In the genomic region with DNA sequence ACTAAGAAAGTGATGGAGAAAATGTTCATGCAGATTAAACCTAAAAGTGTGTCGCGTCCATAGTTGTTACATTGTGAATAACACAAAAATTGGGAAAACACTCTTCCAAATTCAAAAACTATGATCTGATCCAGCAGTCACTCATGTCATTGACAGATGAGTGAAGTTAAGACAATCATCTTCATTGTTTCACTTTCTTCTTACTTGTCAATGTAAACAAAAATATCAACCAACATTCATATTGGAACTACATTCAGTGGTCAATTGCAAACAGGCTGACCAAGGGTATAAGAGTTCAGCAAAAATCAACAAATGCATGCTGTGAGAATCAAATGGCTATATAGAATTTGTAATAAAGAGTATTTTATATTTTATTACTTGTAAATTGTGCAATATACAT, we compare ENCODE assay signal across 23 cellular contexts. TPM values are rescaled to one million over a fixed set of nuclear protein-coding genes. Genes with fewer than 3 reads are reported as not detected.
A peak's percentile ranks its signal among the peaks of the same experiment; 100 is the strongest.
DNase-seq lines count a peak whose midpoint lies in the region; ATAC-seq, FAIRE-seq and TF ChIP-seq lines count a peak whose summit lies in the region.
"Had no signal": no experiment of that assay in that cellular context is flagged by ENCODE, and none has a peak within 500 bp of the region (broad histone marks: within the 10 kb centered on the region; RNA-seq: fewer than 3 reads in every experiment).

No MANE protein-coding gene starts in this region.

- TF ChIP-seq CTCF in Calu3 (IDR thresholded peaks at IDR 0.05; ENCODE audit: unreplicated experiment), result no peak
- no peak for TF ChIP-seq CTCF in mammary epithelial cell (conservative IDR thresholded peaks at IDR 0.05 in 1 of 2, IDR thresholded peaks at IDR 0.05 in 1 of 2; ENCODE audit: extremely low read depth in 1 of 2, insufficient read depth in 1 of 2, low read depth in 1 of 2, low read length in 2 of 2)

- no peak overlapping the region for H3K4me3 Mint-ChIP-seq in Calu3 (ENCODE audit: low read depth, unreplicated experiment)
- H3K4me3 Mint-ChIP-seq in activated naive CD4-positive, alpha-beta T cell treated with anti-CD3 and anti-CD28 coated beads for 36 hours, result no peak overlapping the region
- H3K4me3 Mint-ChIP-seq: CD14-positive monocyte; CD4-positive, alpha-beta T cell; CD8-positive, alpha-beta memory T cell; HFFc6 had no signal

- H3K9ac ChIP-seq in mammary epithelial cell (ENCODE audit: insufficient read depth, low read length), result no peak overlapping the region
- H3K9ac ChIP-seq: BLaER1 treated with 17β-estradiol and CSF1 and Interleukin-3, amounts not matched to agents 10 nM and 100 nM had no signal

- CTCF ChIA-PET in Calu3 (lab: Charles Lee) (no interaction called here), mammary epithelial cell (lab: Charles Lee; ENCODE audit: low non-redundant PET) (no interaction called here)
- CTCF ChIA-PET in activated naive CD4-positive, alpha-beta T cell treated with anti-CD3 and anti-CD28 coated beads for 36 hours (lab: Charles Lee), result no interaction called here

- no peaks in the 10 kb centered on the region for H3K36me3 ChIP-seq in mammary epithelial cell (ENCODE audit: insufficient read depth, low read length)
- H3K36me3 ChIP-seq: BE2C; BLaER1 treated with 17β-estradiol and CSF1 and Interleukin-3, amounts not matched to agents 10 nM and 100 nM; HAP-1 had no signal

- dilution Hi-C loops in mammary epithelial cell (cut with HindIII; ENCODE audit: low sequenced_read_pairs), result no loop called here

- intact Hi-C loops in Calu3 (cut with micrococcal nuclease; ENCODE audit: unreplicated experiment) (no loop called here), mammary epithelial cell (cut with micrococcal nuclease) (no loop called here)
- intact Hi-C loops in activated naive CD4-positive, alpha-beta T cell treated with anti-CD3 and anti-CD28 coated beads for 36 hours (cut with micrococcal nuclease), result no loop called here

- peak; percentile 51 for ATAC-seq in GM18517 (IDR thresholded peaks at IDR 0.05; ENCODE audit: unreplicated experiment)
- peak; percentile 54 for ATAC-seq in HG02610 (IDR thresholded peaks at IDR 0.05; ENCODE audit: unreplicated experiment)
- ATAC-seq in HG03571 (IDR thresholded peaks at IDR 0.05; ENCODE audit: unreplicated experiment), result no peak
- ATAC-seq: A549 had no signal

- peaks cover 3% of the 10 kb centered on the region for H3K27me3 ChIP-seq in mammary epithelial cell (ENCODE audit: insufficient read depth, low read length)
- H3K27me3 ChIP-seq: BLaER1 treated with 17β-estradiol and CSF1 and Interleukin-3, amounts not matched to agents 10 nM and 100 nM had no signal

- no peak overlapping the region for H3K27ac Mint-ChIP-seq in Calu3 (ENCODE audit: unreplicated experiment)
- no peak overlapping the region for H3K27ac Mint-ChIP-seq in activated naive CD4-positive, alpha-beta T cell treated with anti-CD3 and anti-CD28 coated beads for 36 hours
- H3K27ac Mint-ChIP-seq: CD14-positive monocyte; CD4-positive, alpha-beta T cell; CD8-positive, alpha-beta memory T cell; HFFc6 had no signal

- no peaks in the 10 kb centered on the region for H3K4me1 ChIP-seq in mammary epithelial cell (ENCODE audit: insufficient read depth, low read length)
- H3K4me1 ChIP-seq: A549; BE2C; BLaER1 treated with 17β-estradiol and CSF1 and Interleukin-3, amounts not matched to agents 10 nM and 100 nM; HAP-1 had no signal

- no peaks in the 10 kb centered on the region for H3K9me3 ChIP-seq in mammary epithelial cell (replicated peaks; ENCODE audit: insufficient read depth, low read length)
- H3K9me3 ChIP-seq: A549; BE2C; BLaER1 treated with 17β-estradiol and CSF1 and Interleukin-3, amounts not matched to agents 10 nM and 100 nM; HAP-1 had no signal

- H3K36me3 Mint-ChIP-seq in Calu3 (ENCODE audit: insufficient read depth, unreplicated experiment), result no peaks in the 10 kb centered on the region
- H3K36me3 Mint-ChIP-seq in activated naive CD4-positive, alpha-beta T cell treated with anti-CD3 and anti-CD28 coated beads for 36 hours (ENCODE audit: low read depth), result no peaks in the 10 kb centered on the region
- H3K36me3 Mint-ChIP-seq: CD14-positive monocyte; CD8-positive, alpha-beta memory T cell had no signal

- no peak overlapping the region for H3K4me3 ChIP-seq in mammary epithelial cell (replicated peaks in 1 of 3; ENCODE audit: insufficient read depth in 1 of 3, low read depth in 2 of 3, low read length in 3 of 3)
- H3K4me3 ChIP-seq: A549; BLaER1 treated with 17β-estradiol and CSF1 and Interleukin-3, amounts not matched to agents 10 nM and 100 nM; HAP-1 had no signal

- no peak overlapping the region for H3K27ac ChIP-seq in mammary epithelial cell (ENCODE audit: insufficient read depth, low read depth, low read length)
- H3K27ac ChIP-seq: A549; BLaER1 treated with 17β-estradiol and CSF1 and Interleukin-3, amounts not matched to agents 10 nM and 100 nM had no signal

- BruUV-seq in Calu3 (replicated peaks; lab: Mats Ljungman, UMichigan) (no TSS peak), mammary epithelial cell (replicated peaks; lab: Mats Ljungman, UMichigan) (no TSS peak)

- no peak overlapping the region for H3K4me2 ChIP-seq in mammary epithelial cell (ENCODE audit: insufficient read depth, low read depth, low read length)
- H3K4me2 ChIP-seq: A549; BLaER1 treated with 17β-estradiol and CSF1 and Interleukin-3, amounts not matched to agents 10 nM and 100 nM had no signal

- H3K79me2 ChIP-seq in mammary epithelial cell (ENCODE audit: insufficient read depth, low read length), result no peaks in the 10 kb centered on the region

- FAIRE-seq in GM12891 (lab: Jason Lieb, UNC), result peak; percentile 64
- FAIRE-seq: A549, G401.6, H54 had no signal

- 94% methylated on average over 2 of the region's 2 CpGs for WGBS in mammary epithelial cell (ENCODE audit: low coverage, missing lambda C conversion rate)

- in situ Hi-C loops in mammary epithelial cell (cut with MboI; ENCODE audit: low sequenced_read_pairs in 2 of 2), result no loop called here

- H3K4me1 Mint-ChIP-seq in Calu3 (ENCODE audit: low read depth, unreplicated experiment), result no peaks in the 10 kb centered on the region
- H3K4me1 Mint-ChIP-seq in activated naive CD4-positive, alpha-beta T cell treated with anti-CD3 and anti-CD28 coated beads for 36 hours (ENCODE audit: low read depth), result no peaks in the 10 kb centered on the region
- H3K4me1 Mint-ChIP-seq: CD14-positive monocyte; CD8-positive, alpha-beta memory T cell had no signal

- H3K9me3 Mint-ChIP-seq in Calu3 (ENCODE audit: low read depth, unreplicated experiment), result no peaks in the 10 kb centered on the region
- H3K9me3 Mint-ChIP-seq in activated naive CD4-positive, alpha-beta T cell treated with anti-CD3 and anti-CD28 coated beads for 36 hours, result no peaks in the 10 kb centered on the region
- H3K9me3 Mint-ChIP-seq: CD4-positive, alpha-beta T cell; HFFc6 had no signal

- DNase-seq in GM12891 (ENCODE audit: insufficient read length, low spot score), result no peak
- DNase-seq in Calu3, result no peak
- no peak for DNase-seq in activated naive CD4-positive, alpha-beta T cell treated with anti-CD3 and anti-CD28 coated beads for 36 hours
- DNase-seq in mammary epithelial cell, result no peak
- DNase-seq: 8988T; ACHN; AML-193; BE2C; CD4-positive, alpha-beta T cell; CD8-positive, alpha-beta memory T cell; DMS153; DND-41; GOT3; HFFc6 had no signal

- H2AFZ ChIP-seq in mammary epithelial cell (ENCODE audit: low read depth, low read length), result no peak overlapping the region

- H3K27me3 Mint-ChIP-seq in Calu3 (ENCODE audit: unreplicated experiment), result peaks cover 38% of the 10 kb centered on the region
- no peaks in the 10 kb centered on the region for H3K27me3 Mint-ChIP-seq in activated naive CD4-positive, alpha-beta T cell treated with anti-CD3 and anti-CD28 coated beads for 36 hours (ENCODE audit: low read depth)
- H3K27me3 Mint-ChIP-seq: CD4-positive, alpha-beta T cell had no signal

- TF ChIP-seq POLR2A in GM12891 (IDR thresholded peaks at IDR 0.05; ENCODE audit: low read depth, low read length), result no peak

- H4K20me1 ChIP-seq in mammary epithelial cell (ENCODE audit: insufficient read depth, low read length), result no peaks in the 10 kb centered on the region
- H4K20me1 ChIP-seq: BLaER1 treated with 17β-estradiol and CSF1 and Interleukin-3, amounts not matched to agents 10 nM and 100 nM had no signal

TF ChIP-seq in GM12891, 5 proteins besides CTCF, POLR2A, EP300 and RAD21:
- TF ChIP-seq PAX5 (IDR thresholded peaks at IDR 0.05; ENCODE audit: insufficient read depth, low read length, severe bottlenecking), result no peak
- TF ChIP-seq POLR2AphosphoS5 (IDR thresholded peaks at IDR 0.05; ENCODE audit: low read depth, low read length), result no peak
- no peak for TF ChIP-seq POU2F2 (IDR thresholded peaks at IDR 0.05; ENCODE audit: low read depth, low read length)
- no peak for TF ChIP-seq SPI1 (IDR thresholded peaks at IDR 0.05; ENCODE audit: low read depth, low read length)
- no peak for TF ChIP-seq TAF1 (IDR thresholded peaks at IDR 0.05; ENCODE audit: low read depth, low read length)

RNA-seq across cellular contexts. Expression of gene FRMPD2, which starts 1.8 kb away (rescaled TPM):
- 1.2 TPM for polyA plus RNA-seq in GM12891 (2012; ENCODE audit: low read depth, missing spikeins)
- total RNA-seq in Calu3 (2022), result 1.9 and 2.0 TPM in 2 replicates
- total RNA-seq in activated naive CD4-positive, alpha-beta T cell treated with anti-CD3 and anti-CD28 coated beads for 36 hours, result not detected
- total RNA-seq in mammary epithelial cell, result under 1 TPM; 0.33 to 0.59 TPM
- 0.41 TPM for polyA plus RNA-seq in mammary epithelial cell
- 1.2 TPM for polyA minus RNA-seq in mammary epithelial cell
- total RNA-seq: CD4-positive, alpha-beta T cell; CD8-positive, alpha-beta memory T cell; HFFc6 had no signal
- polyA plus RNA-seq: CD14-positive monocyte; CD8-positive, alpha-beta memory T cell had no signal

RNA-seq across cellular contexts. Expression of gene MAPK8, which starts 33.8 kb away (rescaled TPM):
- 18.5 TPM for polyA plus RNA-seq in GM12891 (2012; ENCODE audit: low read depth, missing spikeins)
- 55.7 and 63.4 TPM in 2 replicates for total RNA-seq in Calu3 (2022)
- total RNA-seq in activated naive CD4-positive, alpha-beta T cell treated with anti-CD3 and anti-CD28 coated beads for 36 hours, result 10 to 100 TPM; 29.7 to 36.2 TPM
- total RNA-seq in mammary epithelial cell, result 10 to 100 TPM; 38.6 to 50.8 TPM
- polyA plus RNA-seq in mammary epithelial cell, result 19.2 TPM
- polyA minus RNA-seq in mammary epithelial cell, result 38.3 TPM
